In genomic region chr11:34395916-34396555, GRCh38 we compare ENCODE assay signal across 1 cellular context.
TF ChIP-seq lines count a peak whose summit lies in the region.

No MANE protein-coding gene starts in this region.

TF ChIP-seq in WTC11, 78 proteins besides CTCF, POLR2A, EP300 and RAD21 (continued from another document):
- no peak for TF ChIP-seq ARID4B (CRISPR knock-in tag; IDR thresholded peaks at IDR 0.05; ENCODE audit: borderline replicate concordance)
- no peak for TF ChIP-seq ZNF317 (CRISPR knock-in tag; IDR thresholded peaks at IDR 0.05; ENCODE audit: borderline replicate concordance, low read depth)
- no peak for TF ChIP-seq GABPB1 (CRISPR knock-in tag; IDR thresholded peaks at IDR 0.05)
- no peak for TF ChIP-seq ZBTB21 (CRISPR knock-in tag; IDR thresholded peaks at IDR 0.05; ENCODE audit: borderline replicate concordance)
